19 cellular contexts compared by ENCODE assay signal in the genomic region with DNA sequence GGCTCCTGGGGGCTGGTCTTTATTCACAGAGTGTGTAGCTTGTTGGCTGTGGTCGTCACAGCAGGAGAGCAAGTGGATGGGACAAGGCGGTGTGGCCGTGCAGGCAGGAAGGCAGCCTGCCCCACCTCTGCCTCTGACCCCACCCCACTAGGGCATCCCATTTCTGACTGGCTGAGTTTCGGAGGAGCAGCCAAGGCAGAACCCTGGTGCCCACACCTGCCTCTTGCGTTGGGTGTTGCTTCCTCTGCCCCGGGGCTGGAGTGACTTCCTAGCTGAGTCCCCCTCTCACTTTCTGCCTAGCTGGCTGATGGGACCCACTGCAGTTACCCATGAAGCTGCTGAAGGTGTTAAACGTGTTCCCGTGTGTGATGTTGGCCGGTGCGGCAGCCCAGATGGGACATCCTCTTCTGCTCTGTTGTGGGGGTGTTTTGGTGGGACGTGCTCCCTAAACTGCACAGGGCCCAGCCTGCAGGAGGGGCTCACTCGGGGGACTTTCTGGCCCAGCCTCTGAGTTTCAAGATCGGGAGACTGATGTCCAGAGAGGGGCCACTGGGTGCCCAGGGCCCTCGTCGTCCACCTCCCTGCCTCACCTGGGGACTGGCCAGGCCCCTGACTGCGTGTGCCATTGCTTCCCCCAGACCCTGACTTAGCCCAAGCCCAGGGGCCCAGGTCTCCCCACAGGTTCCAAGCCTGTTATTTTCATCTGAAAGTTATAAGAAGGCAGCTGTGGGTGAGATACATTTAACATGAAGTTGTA.
DNase-seq lines count a peak whose midpoint lies in the region; ATAC-seq, FAIRE-seq and TF ChIP-seq lines count a peak whose summit lies in the region.
"Had no signal": no experiment of that assay in that cellular context is flagged by ENCODE, and none has a peak within 500 bp of the region (broad histone marks: within the 10 kb centered on the region; RNA-seq: fewer than 3 reads in every experiment).

No MANE protein-coding gene starts in this region.

- no peak overlapping the region for H3K9ac ChIP-seq in H1 (replicated peaks in 1 of 4; ENCODE audit: extremely low read depth in 1 of 4, low read depth in 3 of 4, low read length in 3 of 4)
- H3K9ac ChIP-seq in neuronal stem cell (ENCODE audit: low read depth, low read length, poor library complexity), result no peak overlapping the region

- no peak overlapping the region for H2BK5ac ChIP-seq in H1 (ENCODE audit: low read depth, low read length)
- H2BK5ac ChIP-seq in neuronal stem cell (ENCODE audit: low read length), result no peak overlapping the region

- H3K9me3 ChIP-seq in left ventricle myocardium inferior (replicated peaks), result no peaks in the 10 kb centered on the region
- H3K9me3 ChIP-seq in heart right ventricle, result no peaks in the 10 kb centered on the region
- H3K9me3 ChIP-seq in H1 (ENCODE audit: insufficient read depth in 2 of 2, low read depth in 1 of 2, low read length in 1 of 2), result peaks cover 0 to 2% of the 10 kb centered on the region in 2 experiments; a peak in 1 of 4 replicates
- H3K9me3 ChIP-seq in neuronal stem cell (replicated peaks in 1 of 2; ENCODE audit: control insufficient read depth in 2 of 2, insufficient read depth in 1 of 2, low read depth in 1 of 2, low read length in 2 of 2), result no peaks in the 10 kb centered on the region
- H3K9me3 ChIP-seq: A549, BE2C, HAP-1 had no signal

- TF ChIP-seq POLR2A in H1 (IDR thresholded peaks at IDR 0.05; ENCODE audit: control extremely low read depth in 1 of 2, low read depth in 2 of 2, low read length in 2 of 2), result no peak

- H2AFZ ChIP-seq in H1 (ENCODE audit: low read length), result no peak overlapping the region
- H2AFZ ChIP-seq in neuronal stem cell (ENCODE audit: low read length), result no peak overlapping the region
- H2AFZ ChIP-seq: GM23338 had no signal

- H3K56ac ChIP-seq in H1 (replicated peaks; ENCODE audit: insufficient read length, low read depth, low read length), result no peak overlapping the region

- no peak overlapping the region for H3K27ac ChIP-seq in left ventricle myocardium inferior (replicated peaks)
- H3K27ac ChIP-seq in heart right ventricle, result no peak overlapping the region
- no peak overlapping the region for H3K27ac ChIP-seq in H1 (ENCODE audit: low read depth, low read length)
- H3K27ac ChIP-seq in neuronal stem cell (replicated peaks; ENCODE audit: low read length), result no peak overlapping the region
- peak overlapping the region; percentile 28 for H3K27ac ChIP-seq in substantia nigra (ENCODE audit: low read depth, low read length, poor library complexity, severe bottlenecking)
- H3K27ac ChIP-seq: C4-2B, HL-60 had no signal

- H2BK12ac ChIP-seq in H1 (ENCODE audit: low read depth, low read length), result no peak overlapping the region
- peak overlapping the region; percentile 24 for H2BK12ac ChIP-seq in neuronal stem cell (ENCODE audit: low read length)

- TF ChIP-seq EP300 in H1 (IDR thresholded peaks at IDR 0.05; ENCODE audit: borderline replicate concordance in 1 of 2, low read depth in 2 of 2, low read length in 2 of 2), result no peak

- H3K14ac ChIP-seq in H1 (ENCODE audit: insufficient read length) (no peak overlapping the region), neuronal stem cell (ENCODE audit: low read length) (no peak overlapping the region)

- H2AK5ac ChIP-seq in H1 (ENCODE audit: low read depth, low read length) (no peak overlapping the region), neuronal stem cell (ENCODE audit: low read depth, low read length) (peak overlapping the region; percentile 96)

- H3K79me1 ChIP-seq in H1 (ENCODE audit: low read depth, low read length) (no peaks in the 10 kb centered on the region), neuronal stem cell (ENCODE audit: low read depth, low read length) (peaks cover 3% of the 10 kb centered on the region)

- POLR2A ChIA-PET in H1 (lab: Charles Lee; ENCODE audit: partially characterized antibody), result no interaction called here

- CTCF ChIA-PET in H1 (lab: Charles Lee; ENCODE audit: partially characterized antibody), result interaction anchor here (0.7 to 9.5 kb wide), 12 partner anchors 10 to 232 kb away, joined by 3 to 80 read pairs (median 4); no protein-coding TSS in a partner anchor

- no peak overlapping the region for H2BK120ac ChIP-seq in H1 (replicated peaks; ENCODE audit: low read depth, low read length)
- no peak overlapping the region for H2BK120ac ChIP-seq in neuronal stem cell (ENCODE audit: low read depth, low read length)

- TF ChIP-seq CTCF in left ventricle myocardium inferior (IDR thresholded peaks at IDR 0.05; ENCODE audit: borderline replicate concordance), result no peak
- no peak for TF ChIP-seq CTCF in heart right ventricle (IDR thresholded peaks at IDR 0.05)
- TF ChIP-seq CTCF in H1 (IDR thresholded peaks at IDR 0.05; ENCODE audit: control extremely low read depth in 1 of 3, insufficient read depth in 1 of 3, low read depth in 1 of 3, low read length in 3 of 3), result no peak

- no peak overlapping the region for H3K18ac ChIP-seq in H1 (ENCODE audit: extremely low read depth, low read length)
- peak overlapping the region; percentile 20 for H3K18ac ChIP-seq in neuronal stem cell (ENCODE audit: low read length)

- H3K4me1 ChIP-seq in left ventricle myocardium inferior (peaks cover 22% of the 10 kb centered on the region), heart right ventricle (peaks cover 0 to 38% (median 3%) of the 10 kb centered on the region in 9 donors), H1 (replicated peaks in 1 of 4; ENCODE audit: control insufficient read depth in 3 of 4, insufficient read depth in 4 of 4, low read length in 3 of 4) (peaks cover 0 to 6% (median 4%) of the 10 kb centered on the region in 4 experiments; a peak in 4 of 7 replicates), neuronal stem cell (ENCODE audit: control insufficient read depth in 2 of 2, insufficient read depth in 1 of 2, low read depth in 1 of 2, low read length in 2 of 2) (peaks cover 0 to 24% of the 10 kb centered on the region in 2 donors)
- H3K4me1 ChIP-seq: HAP-1 had no signal

- no peak overlapping the region for H3K4me2 ChIP-seq in H1 (ENCODE audit: insufficient read depth in 1 of 2, low read depth in 2 of 2, low read length in 2 of 2)
- no peak overlapping the region for H3K4me2 ChIP-seq in neuronal stem cell (ENCODE audit: insufficient read depth, low read length, poor library complexity, severe bottlenecking)
- H3K4me2 ChIP-seq: A549, GM23338 had no signal

- H3K36me3 ChIP-seq in left ventricle myocardium inferior (no peaks in the 10 kb centered on the region), heart right ventricle (no peaks in the 10 kb centered on the region), H1 (ENCODE audit: control insufficient read depth in 2 of 4, insufficient read depth in 4 of 4, low read length in 3 of 4) (no peaks in the 10 kb centered on the region), neuronal stem cell (replicated peaks in 1 of 2; ENCODE audit: control insufficient read depth in 2 of 2, insufficient read depth in 2 of 2, low read length in 2 of 2) (no peaks in the 10 kb centered on the region)
- H3K36me3 ChIP-seq: BE2C, HAP-1 had no signal

- ATAC-seq in heart right ventricle, result no peak
- ATAC-seq: GM23338 had no signal

- no peak overlapping the region for H2BK20ac ChIP-seq in H1 (ENCODE audit: low read length)

- no peak for TF ChIP-seq RAD21 in H1 (IDR thresholded peaks at IDR 0.05 in 1 of 2, conservative IDR thresholded peaks at IDR 0.05 in 1 of 2; ENCODE audit: low read depth in 2 of 2, low read length in 2 of 2)

- H4K91ac ChIP-seq in H1 (replicated peaks; ENCODE audit: insufficient read length, low read length) (no peak overlapping the region), neuronal stem cell (ENCODE audit: low read depth, low read length, poor library complexity) (no peak overlapping the region)

- no peak for FAIRE-seq in H1 (lab: Jason Lieb, UNC)
- FAIRE-seq: A549, G401.6, GM12891 had no signal

- H4K20me1 ChIP-seq in H1 (replicated peaks in 1 of 2; ENCODE audit: control insufficient read depth in 1 of 2, insufficient read depth in 2 of 2, low read length in 2 of 2), result peaks cover 0 to 4% of the 10 kb centered on the region in 2 experiments

- no peak overlapping the region for H3K4ac ChIP-seq in H1 (replicated peaks; ENCODE audit: insufficient read length, low read depth, low read length)
- H3K4ac ChIP-seq in neuronal stem cell (ENCODE audit: low read length), result no peak overlapping the region

- peak overlapping the region; percentile 29 for H4K8ac ChIP-seq in H1 (ENCODE audit: extremely low read depth, insufficient read depth, low read length)
- no peak overlapping the region for H4K8ac ChIP-seq in neuronal stem cell (ENCODE audit: low read depth, low read length)

- no peak overlapping the region for H3K4me3 ChIP-seq in left ventricle myocardium inferior
- no peak overlapping the region for H3K4me3 ChIP-seq in heart right ventricle
- no peak overlapping the region for H3K4me3 ChIP-seq in H1 (ENCODE audit: extremely low read depth in 1 of 4, insufficient read depth in 2 of 4, low read depth in 3 of 4, low read length in 4 of 4)
- no peak overlapping the region for H3K4me3 ChIP-seq in neuronal stem cell (ENCODE audit: low read length in 2 of 2)
- H3K4me3 ChIP-seq: A549, GM23338, HAP-1 had no signal

- intact Hi-C loops in left ventricle myocardium inferior (cut with micrococcal nuclease) (no loop called here), heart right ventricle (cut with DNase I) (loop anchor here in 1 of 10 donors (10.0 kb wide), 1 partner anchor 382 kb away; no protein-coding TSS in a partner anchor)

- no peaks in the 10 kb centered on the region for H3K79me2 ChIP-seq in H1 (ENCODE audit: control insufficient read depth in 1 of 2, insufficient read depth in 2 of 2, low read length in 2 of 2)

- H3K27me3 ChIP-seq in left ventricle myocardium inferior (ENCODE audit: low read depth), result peaks cover 5% of the 10 kb centered on the region
- no peaks in the 10 kb centered on the region for H3K27me3 ChIP-seq in heart right ventricle
- no peaks in the 10 kb centered on the region; a peak in 1 of 7 replicates for H3K27me3 ChIP-seq in H1 (replicated peaks in 1 of 4; ENCODE audit: control insufficient read depth in 3 of 4, extremely low read depth in 1 of 4, insufficient read depth in 3 of 4, low read length in 3 of 4)
- peaks cover 0 to 5% (median 0%) of the 10 kb centered on the region in 3 experiments for H3K27me3 ChIP-seq in neuronal stem cell (ENCODE audit: control insufficient read depth in 3 of 3, insufficient read depth in 3 of 3, low read depth in 1 of 3, low read length in 3 of 3)
- H3K27me3 ChIP-seq: BE2C had no signal

- H2BK15ac ChIP-seq in H1 (ENCODE audit: low read length) (no peak overlapping the region), neuronal stem cell (ENCODE audit: low read length) (peak overlapping the region; percentile 14)

- whole genome bisulfite sequencing in heart right ventricle, 2 donors, result 77 to 81% methylated on average over 16 of the region's 16 CpGs
- 89% methylated on average over 13 of the region's 16 CpGs; no CpG with 5 or more reads in 1 of the 2 experiments for WGBS in H1 (ENCODE audit: extremely low coverage in 1 of 2, insufficient coverage in 1 of 2, insufficient read length in 1 of 2, insufficient replicate concordance in 2 of 2, low coverage in 1 of 2, low lambda C conversion rate in 2 of 2, missing lambda C conversion rate in 1 of 2), 2 experiments
- WGBS in neuronal stem cell (ENCODE audit: extremely low coverage in 2 of 2, insufficient read length in 2 of 2, insufficient replicate concordance in 1 of 2), 2 donors, result no CpG with 5 or more reads among the region's 16 CpGs

- H3K23ac ChIP-seq in H1 (ENCODE audit: insufficient read length) (no peak overlapping the region), neuronal stem cell (ENCODE audit: low read depth, low read length, poor library complexity) (no peak overlapping the region)

- peaks cover 5% of the 10 kb centered on the region; the same call in 1 of the 2 replicates for H3K23me2 ChIP-seq in H1 (ENCODE audit: low read depth, low read length)

- H4K5ac ChIP-seq in H1 (ENCODE audit: insufficient read length, low read depth, low read length), result no peak overlapping the region

- DNase-seq in left ventricle myocardium inferior, result peak; percentile 6
- DNase-seq in heart right ventricle, result no peak
- DNase-seq in H1 (ENCODE audit: low read depth in 1 of 2, low spot score in 2 of 2), result no peak
- no peak for DNase-seq in neuronal stem cell (ENCODE audit: low spot score)
- no peak for DNase-seq in substantia nigra (lab: John Stamatoyannopoulos, UW)
- no peak for DNase-seq in iPS-NIHi11 (ENCODE audit: low spot score)
- no peak for DNase-seq in cerebellar cortex (ENCODE audit: low spot score)
- no peak for DNase-seq in stimulated activated CD4-positive, alpha-beta T cell treated with anti-CD3 and anti-CD28 coated beads, Interleukin-2, amount 100 ng/mL, for 24 hours
- DNase-seq: BE2C; CD4-positive, alpha-beta memory T cell; DMS79; HFFc6 had no signal
